Comparison of ENCODE assay signal across 18 cellular contexts in genomic region chr2:152354909-152355308, GRCh38. TPM values are rescaled to one million over a fixed set of nuclear protein-coding genes. Genes with fewer than 3 reads are reported as not detected.
A peak's percentile ranks its signal among the peaks of the same experiment; 100 is the strongest.
DNase-seq lines count a peak whose midpoint lies in the region; ATAC-seq and TF ChIP-seq lines count a peak whose summit lies in the region.
"Had no signal": no experiment of that assay in that cellular context is flagged by ENCODE, and none has a peak within 500 bp of the region (broad histone marks: within the 10 kb centered on the region; RNA-seq: fewer than 3 reads in every experiment).

No MANE protein-coding gene starts in this region.

- H3K9ac ChIP-seq in mesenchymal stem cell (ENCODE audit: low read length): peak overlapping the region; percentile 50

- H3K4me3 ChIP-seq in left ventricle myocardium inferior: no peak overlapping the region
- peak overlapping the region in 1 of 2 experiments; percentile 32 for H3K4me3 ChIP-seq in mesenchymal stem cell (ENCODE audit: insufficient read depth in 1 of 2, low read depth in 1 of 2, low read length in 2 of 2)
- no peak overlapping the region for H3K4me3 ChIP-seq in urinary bladder (ENCODE audit: low read depth, low read length)
- H3K4me3 ChIP-seq: colonic mucosa, PC-9, psoas muscle had no signal

- H2BK120ac ChIP-seq in mesenchymal stem cell (ENCODE audit: low read depth, low read length): no peak overlapping the region

- H3K18ac ChIP-seq in mesenchymal stem cell (ENCODE audit: low read depth in 1 of 2, low read length in 2 of 2): no peak overlapping the region

- ATAC-seq in HG03095 (IDR thresholded peaks at IDR 0.05; ENCODE audit: unreplicated experiment): no peak
- ATAC-seq in GM18519 (IDR thresholded peaks at IDR 0.05; ENCODE audit: low FRiP score, unreplicated experiment): no peak
- ATAC-seq: CD8-positive, alpha-beta T cell; naive thymus-derived CD8-positive, alpha-beta T cell; T-cell had no signal

- no peak overlapping the region for H2BK12ac ChIP-seq in mesenchymal stem cell (ENCODE audit: low read length in 2 of 2)

- H3K4me1 ChIP-seq in left ventricle myocardium inferior: peaks cover 11% of the 10 kb centered on the region
- H3K4me1 ChIP-seq in mesenchymal stem cell (ENCODE audit: control insufficient read depth, insufficient read depth, low read depth, low read length): no peaks in the 10 kb centered on the region
- no peaks in the 10 kb centered on the region for H3K4me1 ChIP-seq in urinary bladder (ENCODE audit: insufficient read depth)
- H3K4me1 ChIP-seq: colonic mucosa had no signal

- H3K36me3 ChIP-seq in left ventricle myocardium inferior (no peaks in the 10 kb centered on the region), mesenchymal stem cell (ENCODE audit: control insufficient read depth in 1 of 2, insufficient read depth in 2 of 2, low read depth in 1 of 2, low read length in 2 of 2) (peaks cover 4 to 15% of the 10 kb centered on the region in 2 experiments), urinary bladder (ENCODE audit: insufficient read depth) (no peaks in the 10 kb centered on the region)
- H3K36me3 ChIP-seq: colonic mucosa had no signal

- no peak overlapping the region for H2BK15ac ChIP-seq in mesenchymal stem cell (ENCODE audit: low read depth, poor library complexity, severe bottlenecking)

- H3K27me3 ChIP-seq in left ventricle myocardium inferior (ENCODE audit: low read depth) (no peaks in the 10 kb centered on the region), mesenchymal stem cell (ENCODE audit: control insufficient read depth in 1 of 2, insufficient read depth in 1 of 2, low read length in 2 of 2) (no peaks in the 10 kb centered on the region)
- H3K27me3 ChIP-seq: colonic mucosa had no signal

- intact Hi-C loops in left ventricle myocardium inferior (cut with micrococcal nuclease): no loop called here
- intact Hi-C loops in cardiac septum (cut with DNase I): no loop called here

- no peak overlapping the region for H2AK5ac ChIP-seq in mesenchymal stem cell (ENCODE audit: low read length, severe bottlenecking)

- H3K14ac ChIP-seq in mesenchymal stem cell (ENCODE audit: low read length in 2 of 2): no peak overlapping the region

- no peak overlapping the region for H4K91ac ChIP-seq in mesenchymal stem cell (ENCODE audit: low read length)

- H3K9me3 ChIP-seq in left ventricle myocardium inferior (replicated peaks): no peaks in the 10 kb centered on the region
- no peaks in the 10 kb centered on the region for H3K9me3 ChIP-seq in mesenchymal stem cell (ENCODE audit: control insufficient read depth, low read length)
- H3K9me3 ChIP-seq: colonic mucosa, psoas muscle had no signal

- no peak overlapping the region for H3K23ac ChIP-seq in mesenchymal stem cell (ENCODE audit: low read length in 2 of 2)

- no peak for TF ChIP-seq CTCF in left ventricle myocardium inferior (IDR thresholded peaks at IDR 0.05; ENCODE audit: borderline replicate concordance)

- no peak overlapping the region for H4K8ac ChIP-seq in mesenchymal stem cell (ENCODE audit: low read length)

- H3K4ac ChIP-seq in mesenchymal stem cell (ENCODE audit: low read depth in 1 of 2, low read length in 2 of 2): no peak overlapping the region

- peaks cover 11% of the 10 kb centered on the region for H3K79me1 ChIP-seq in mesenchymal stem cell (replicated peaks; ENCODE audit: low read length, poor library complexity, severe bottlenecking)

- H2BK5ac ChIP-seq in mesenchymal stem cell (ENCODE audit: low read depth, low read length, poor library complexity, severe bottlenecking): no peak overlapping the region

- H3K4me2 ChIP-seq in mesenchymal stem cell (ENCODE audit: low read length, poor library complexity, severe bottlenecking): no peak overlapping the region
- H3K4me2 ChIP-seq: PC-9 had no signal

- no peak overlapping the region for H2AFZ ChIP-seq in mesenchymal stem cell (ENCODE audit: low read depth, low read length)
- H2AFZ ChIP-seq: PC-9 had no signal

- DNase-seq in left ventricle myocardium inferior (no peak), cardiac septum (ENCODE audit: low spot score) (no peak), caudate nucleus (lab: John Stamatoyannopoulos, UW) (peak in 4 of 61 donors; percentile 1 to 34 (median 12)), mesenchymal stem cell (no peak)
- DNase-seq in stimulated activated CD4-positive, alpha-beta T cell treated with anti-CD3 and anti-CD28 coated beads, Interleukin-12 subunit alpha, Interleukin-12 subunit beta, amount 100 ng/mL, for 4 hours: no peak
- DNase-seq: ACHN; activated CD4-positive, alpha-beta memory T cell treated with anti-CD3 and anti-CD28 coated beads, Interleukin-2, amount 10 ng/mL, durations not matched to agents 7 days and 5 days; CD8-positive, alpha-beta T cell; colonic mucosa; naive thymus-derived CD8-positive, alpha-beta T cell; NCI-H774; PC-9; psoas muscle; stimulated activated CD4-positive, alpha-beta T cell treated with anti-CD3 and anti-CD28 coated beads, Interleukin-1b, Interleukin-23, amount 100 ng/mL, for 48 hours; T-cell had no signal

- WGBS in mesenchymal stem cell: 93% methylated on average over 1 of the region's 3 CpGs
- 32% methylated on average over 3 of the region's 3 CpGs for WGBS in urinary bladder

- H3K27ac ChIP-seq in left ventricle myocardium inferior (replicated peaks) (peak overlapping the region; percentile 10), caudate nucleus (ENCODE audit: low read depth, low read length) (peak overlapping the region; percentile 88), mesenchymal stem cell (ENCODE audit: low read length, poor library complexity, severe bottlenecking) (no peak overlapping the region), urinary bladder (ENCODE audit: low read depth) (peak overlapping the region; percentile 73)
- H3K27ac ChIP-seq: colonic mucosa, PC-9, psoas muscle had no signal

RNA-seq across cellular contexts. Expression of gene FMNL2, which starts 19.9 kb away (rescaled TPM):
- total RNA-seq in left ventricle myocardium inferior (5.5 TPM), cardiac septum (6.2 TPM), urinary bladder (77.6 TPM)
- 15.4 TPM for polyA plus RNA-seq in mesenchymal stem cell (2013, experiment 1 of 2)
- 15.7 TPM for polyA plus RNA-seq in mesenchymal stem cell (2013, experiment 2 of 2)
- 27.7 TPM for polyA plus RNA-seq in urinary bladder

Comparison
In these comparisons a context has a peak if more than half of its experiments do, and no peak if none do; other contexts are left out.
1. RNA of gene FMNL2, which starts 19.9 kb away (total RNA-seq): 77.6 TPM in urinary bladder (single experiment); 6.2 TPM in cardiac septum (single experiment) and 5.5 TPM in left ventricle myocardium inferior (single experiment); every median in the first group is over 10 times any median in the second.